25 cellular contexts compared by ENCODE assay signal in the genomic region with DNA sequence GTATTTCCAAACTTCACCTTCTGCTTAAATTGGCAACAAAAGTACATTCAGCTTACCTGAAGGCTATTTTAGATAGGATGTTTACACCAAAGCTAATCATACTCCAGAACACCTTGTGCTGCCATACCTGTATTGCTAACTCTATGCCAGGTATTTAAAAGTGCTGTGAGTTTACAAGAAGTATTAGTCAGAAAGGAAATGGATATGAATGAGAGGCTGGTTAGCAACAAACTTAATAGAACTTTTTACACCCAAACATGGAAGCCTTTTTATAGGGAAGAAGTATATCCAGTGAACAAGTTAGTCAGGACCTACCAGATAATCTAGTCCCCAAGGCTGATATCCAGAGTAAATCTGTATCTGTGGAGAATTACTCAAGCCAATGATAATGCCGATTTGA.
DNase-seq lines count a peak whose midpoint lies in the region; ATAC-seq and TF ChIP-seq lines count a peak whose summit lies in the region.
"Had no signal": no experiment of that assay in that cellular context is flagged by ENCODE, and none has a peak within 500 bp of the region (broad histone marks: within the 10 kb centered on the region; RNA-seq: fewer than 3 reads in every experiment).

No MANE protein-coding gene starts in this region.

- WGBS in esophagus squamous epithelium, 2 donors, result 43 to 82% methylated on average over 1 of the region's 1 CpG
- WGBS in transverse colon (ENCODE audit: low coverage in 1 of 2), 2 donors, result 75 to 95% methylated on average over 1 of the region's 1 CpG

- H3K27ac ChIP-seq in esophagus squamous epithelium (peak overlapping the region in 3 of 4 donors; percentile 11 to 51 (median 33)), transverse colon (no peak overlapping the region)
- H3K27ac ChIP-seq: HL-60, Peyer's patch, SJSA1 had no signal

- no peaks in the 10 kb centered on the region for H3K27me3 Mint-ChIP-seq in MCF 10A (ENCODE audit: insufficient read depth, unreplicated experiment)

- H3K4me3 ChIP-seq in LNCaP clone FGC (ENCODE audit: low read depth, low read length), result no peak overlapping the region
- H3K4me3 ChIP-seq in esophagus squamous epithelium, result no peak overlapping the region
- no peak overlapping the region for H3K4me3 ChIP-seq in transverse colon
- H3K4me3 ChIP-seq: HAP-1, Peyer's patch, SJSA1 had no signal

- H3K27me3 ChIP-seq in esophagus squamous epithelium (no peaks in the 10 kb centered on the region), transverse colon (no peaks in the 10 kb centered on the region)
- H3K27me3 ChIP-seq: Peyer's patch, SJSA1 had no signal

- TF ChIP-seq CTCF in LNCaP clone FGC (IDR thresholded peaks at IDR 0.05; ENCODE audit: control insufficient read depth, extremely low read depth, insufficient read depth), result no peak
- TF ChIP-seq CTCF in MCF 10A (IDR thresholded peaks at IDR 0.05; ENCODE audit: unreplicated experiment), result no peak
- no peak for TF ChIP-seq CTCF in esophagus squamous epithelium (IDR thresholded peaks at IDR 0.05)
- no peak for TF ChIP-seq CTCF in transverse colon (IDR thresholded peaks at IDR 0.05)

- ATAC-seq in GM18502 (IDR thresholded peaks at IDR 0.05; ENCODE audit: poor library complexity, unreplicated experiment), result no peak
- no peak for ATAC-seq in HG02973 (IDR thresholded peaks at IDR 0.05; ENCODE audit: unreplicated experiment)
- ATAC-seq: CD8-positive, alpha-beta T cell; Right ventricle myocardium inferior had no signal

- peaks cover 0 to 26% (median 0%) of the 10 kb centered on the region in 3 donors for H3K4me1 ChIP-seq in esophagus squamous epithelium
- H3K4me1 ChIP-seq in transverse colon, result no peaks in the 10 kb centered on the region
- H3K4me1 ChIP-seq: Peyer's patch, SJSA1 had no signal

- no peaks in the 10 kb centered on the region for H3K9me3 ChIP-seq in esophagus squamous epithelium
- H3K9me3 ChIP-seq in transverse colon, result no peaks in the 10 kb centered on the region
- H3K9me3 ChIP-seq: HAP-1, Peyer's patch, SJSA1 had no signal

- H3K36me3 ChIP-seq in esophagus squamous epithelium (no peaks in the 10 kb centered on the region), transverse colon (no peaks in the 10 kb centered on the region)
- H3K36me3 ChIP-seq: HAP-1, Peyer's patch, SJSA1 had no signal

- intact Hi-C loops in MCF 10A (cut with micrococcal nuclease) (no loop called here), esophagus squamous epithelium (cut with DNase I) (no loop called here), transverse colon (cut with DNase I; ENCODE audit: low total_unique reads) (no loop called here)

- no peak overlapping the region for H3K4me3 Mint-ChIP-seq in MCF 10A (ENCODE audit: unreplicated experiment)
- H3K4me3 Mint-ChIP-seq: CD8-positive, alpha-beta T cell had no signal

- CTCF ChIA-PET in MCF 10A (lab: Yijun Ruan, JAX), result interaction anchor here (0.7 kb wide), 1 partner anchor 137 kb away, joined by 3 read pairs; no protein-coding TSS in a partner anchor

- H3K36me3 Mint-ChIP-seq in MCF 10A (ENCODE audit: insufficient read depth, unreplicated experiment), result no peaks in the 10 kb centered on the region

- H3K9me3 Mint-ChIP-seq in MCF 10A (ENCODE audit: unreplicated experiment), result no peaks in the 10 kb centered on the region
- H3K9me3 Mint-ChIP-seq: CD8-positive, alpha-beta T cell had no signal

- no peak overlapping the region for H3K27ac Mint-ChIP-seq in MCF 10A (ENCODE audit: low read depth, unreplicated experiment)
- H3K27ac Mint-ChIP-seq: CD8-positive, alpha-beta T cell had no signal

- DNase-seq in LNCaP clone FGC (ENCODE audit: low read depth), result peak; percentile 76
- DNase-seq in MCF 10A (ENCODE audit: unreplicated experiment), result peak; percentile 22
- no peak for DNase-seq in esophagus squamous epithelium (lab: John Stamatoyannopoulos, UW)
- peak; percentile 32 for DNase-seq in renal cortical epithelial cell (ENCODE audit: low read depth)
- no peak for DNase-seq in transverse colon
- DNase-seq: AML-193; C1 segment of cervical spinal cord; Calu3; CD8-positive, alpha-beta T cell; DMS153; KBM-7; NCI-H1105; NCI-H2081; NCI-H2171; NCI-H345; NCI-H524; NCI-H774; NK-92 treated with Interleukin-12 subunit alpha and Interleukin-12 subunit beta, amount 100 ng/mL, for 24 hours; Peyer's patch had no signal

- POLR2A ChIA-PET in MCF 10A (lab: Yijun Ruan, JAX), result interaction anchor here (0.7 to 1.7 kb wide), 3 partner anchors 16 to 131 kb away, joined by 3 to 6 read pairs (median 4); partner anchors contain the start of gene SPRY1

- in situ Hi-C loops in transverse colon (cut with MboI; ENCODE audit: low pct_ligation_motif_present in 1 of 4, low pct_unique_long_range_greater_than_20kb in 1 of 4, low sequenced_read_pairs in 3 of 4), result no loop called here

- no TSS peak for BruUV-seq in MCF 10A (replicated peaks; lab: Mats Ljungman, UMichigan)

- no peak for TF ChIP-seq POLR2A in esophagus squamous epithelium (IDR thresholded peaks at IDR 0.05)
- TF ChIP-seq POLR2A in transverse colon (IDR thresholded peaks at IDR 0.05), result no peak

- no peak for TF ChIP-seq EP300 in transverse colon (IDR thresholded peaks at IDR 0.05; ENCODE audit: low read depth)

- H3K4me1 Mint-ChIP-seq in MCF 10A (ENCODE audit: insufficient read depth, unreplicated experiment), result no peaks in the 10 kb centered on the region

Comparison
In these comparisons a context has a peak if more than half of its experiments do, and no peak if none do; other contexts are left out.
1. DNase-seq: peak in LNCaP clone FGC (single experiment), MCF 10A (single experiment) and renal cortical epithelial cell (single experiment); none in esophagus squamous epithelium (single experiment) and transverse colon (single experiment).
2. H3K27ac ChIP-seq: peak in esophagus squamous epithelium (3 of 4); none in transverse colon (0 of 4).